ENCODE assay signal across 8 cellular contexts in the genomic region with DNA sequence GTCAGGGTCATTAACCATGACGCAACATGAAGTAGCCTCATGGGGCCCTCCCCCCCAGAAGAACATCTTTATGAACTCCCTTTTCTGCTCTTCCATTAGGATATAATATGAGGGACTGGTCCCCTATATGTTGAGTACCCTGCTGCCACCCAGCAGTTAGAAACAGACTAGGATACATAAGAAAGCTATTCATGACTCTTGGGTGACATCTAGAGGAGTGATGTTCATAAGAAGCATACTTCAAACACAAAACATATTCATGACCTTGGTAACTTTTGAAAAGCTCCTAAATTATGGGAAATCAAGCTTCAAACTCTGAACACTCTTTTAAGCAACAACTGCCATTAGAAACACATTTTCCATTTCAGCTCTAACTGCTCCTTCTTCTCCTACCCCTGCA.
DNase-seq lines count a peak whose midpoint lies in the region; ATAC-seq and TF ChIP-seq lines count a peak whose summit lies in the region.

No MANE protein-coding gene starts in this region.

- no peak for TF ChIP-seq EP300 in esophagus muscularis mucosa (IDR thresholded peaks at IDR 0.05)

- peaks cover 1% of the 10 kb centered on the region for H3K27me3 Mint-ChIP-seq in GM23338 (ENCODE audit: insufficient read depth, low read depth, poor library complexity)
- no peaks in the 10 kb centered on the region for H3K27me3 Mint-ChIP-seq in T-cell

- peak; percentile 49; the same call in 2 of the 3 replicates for ATAC-seq in GM23338
- ATAC-seq in HG02852 (IDR thresholded peaks at IDR 0.05; ENCODE audit: unreplicated experiment) = no peak
- ATAC-seq in T-cell (replicated peaks in 1 of 4) = no peak

- H3K79me2 ChIP-seq in GM23338 (replicated peaks; ENCODE audit: insufficient read depth) (no peaks in the 10 kb centered on the region), hepatocyte (no peaks in the 10 kb centered on the region)

- no peak overlapping the region for H3K27ac Mint-ChIP-seq in GM23338
- H3K27ac Mint-ChIP-seq in T-cell = no peak overlapping the region

- DNase-seq in Ammon's horn (ENCODE audit: low spot score) (peak; percentile 45), GM23338 (ENCODE audit: low spot score) (peak; percentile 61), RWPE1 (ENCODE audit: low spot score) (peak; percentile 0), hepatocyte (ENCODE audit: low spot score) (peak; percentile 26), T-cell (no peak), epidermal melanocyte (ENCODE audit: insufficient read length, low spot score) (no peak), esophagus muscularis mucosa (ENCODE audit: extremely low spot score) (no peak)

- H3K9me3 ChIP-seq in hepatocyte (ENCODE audit: low read depth) (no peaks in the 10 kb centered on the region), esophagus muscularis mucosa (no peaks in the 10 kb centered on the region)

- peak; percentile 48 to 49 for TF ChIP-seq CTCF in GM23338 (conservative IDR thresholded peaks at IDR 0.05; ENCODE audit: low read depth in 2 of 2)
- no peak for TF ChIP-seq CTCF in RWPE1 (conservative IDR thresholded peaks at IDR 0.05; ENCODE audit: low read depth)
- TF ChIP-seq CTCF in hepatocyte (IDR thresholded peaks at IDR 0.05; ENCODE audit: poor library complexity) = peak; percentile 39
- TF ChIP-seq CTCF in esophagus muscularis mucosa (IDR thresholded peaks at IDR 0.05) = peak in 1 of 3 experiments; percentile 7

- H3K9me3 Mint-ChIP-seq in GM23338 (no peaks in the 10 kb centered on the region), T-cell (no peaks in the 10 kb centered on the region)

- H3K4me2 ChIP-seq in GM23338 (no peak overlapping the region), hepatocyte (no peak overlapping the region)

- peaks cover 8% of the 10 kb centered on the region; the same call in 2 of the 3 replicates for H3K36me3 Mint-ChIP-seq in GM23338 (ENCODE audit: low read depth)
- H3K36me3 Mint-ChIP-seq in T-cell = peaks cover 4% of the 10 kb centered on the region

- TF ChIP-seq POLR2A in esophagus muscularis mucosa (IDR thresholded peaks at IDR 0.05; ENCODE audit: low read depth) = no peak

- intact Hi-C loops in esophagus muscularis mucosa (cut with DNase I) = no loop called here

- H3K4me1 ChIP-seq in GM23338 (ENCODE audit: insufficient read depth) = peaks cover 7% of the 10 kb centered on the region; the same call in 1 of the 2 replicates
- H3K4me1 ChIP-seq in hepatocyte (ENCODE audit: insufficient read depth) = no peaks in the 10 kb centered on the region
- peaks cover 0 to 8% (median 2%) of the 10 kb centered on the region in 4 donors for H3K4me1 ChIP-seq in esophagus muscularis mucosa

- H3K4me3 Mint-ChIP-seq in GM23338 = no peak overlapping the region
- H3K4me3 Mint-ChIP-seq in T-cell = no peak overlapping the region

- H2AFZ ChIP-seq in GM23338 (no peak overlapping the region), hepatocyte (no peak overlapping the region)

- H4K20me1 ChIP-seq in GM23338 (replicated peaks; ENCODE audit: insufficient read depth) = no peaks in the 10 kb centered on the region
- H4K20me1 ChIP-seq in hepatocyte (ENCODE audit: insufficient read depth, poor library complexity, severe bottlenecking) = no peaks in the 10 kb centered on the region

- H3K4me3 ChIP-seq in GM23338 (no peak overlapping the region), hepatocyte (no peak overlapping the region), esophagus muscularis mucosa (no peak overlapping the region)

- H3K27ac ChIP-seq in GM23338 (ENCODE audit: low read depth) = no peak overlapping the region
- H3K27ac ChIP-seq in RWPE1 = no peak overlapping the region
- no peak overlapping the region for H3K27ac ChIP-seq in hepatocyte
- no peak overlapping the region for H3K27ac ChIP-seq in esophagus muscularis mucosa (replicated peaks in 1 of 4)

- H3K4me1 Mint-ChIP-seq in GM23338 (peaks cover 22% of the 10 kb centered on the region), T-cell (peaks cover 0 to 29% (median 12%) of the 10 kb centered on the region in 3 donors)

- H3K36me3 ChIP-seq in GM23338 (ENCODE audit: insufficient read depth) = no peaks in the 10 kb centered on the region
- no peaks in the 10 kb centered on the region for H3K36me3 ChIP-seq in hepatocyte (replicated peaks; ENCODE audit: insufficient read depth, low read depth)
- H3K36me3 ChIP-seq in esophagus muscularis mucosa = no peaks in the 10 kb centered on the region

- WGBS in hepatocyte (ENCODE audit: low lambda C conversion rate, missing lambda C conversion rate) = 65% methylated on average over 1 of the region's 1 CpG
- WGBS in esophagus muscularis mucosa = 56% methylated on average over 1 of the region's 1 CpG

- CTCF ChIA-PET in RWPE1 (lab: Yijun Ruan, JAX) (interaction anchor here (0.6 to 0.7 kb wide), 2 partner anchors 180 to 1685 kb away, joined by 3 read pairs; no protein-coding TSS in a partner anchor), T-cell (lab: Charles Lee) (interaction anchor here in 1 of 2 donors (0.7 kb wide), 1 partner anchor 21 kb away, joined by 3 read pairs; no protein-coding TSS in a partner anchor)

- H3F3A ChIP-seq in GM23338 (replicated peaks; ENCODE audit: low read depth) = no peaks in the 10 kb centered on the region

- no peaks in the 10 kb centered on the region for H3K27me3 ChIP-seq in GM23338 (ENCODE audit: insufficient read depth)
- no peaks in the 10 kb centered on the region for H3K27me3 ChIP-seq in hepatocyte
- no peaks in the 10 kb centered on the region for H3K27me3 ChIP-seq in esophagus muscularis mucosa

- H3K9me2 ChIP-seq in GM23338 (ENCODE audit: insufficient read depth) (no peaks in the 10 kb centered on the region), hepatocyte (replicated peaks; ENCODE audit: insufficient read depth) (no peaks in the 10 kb centered on the region)

- POLR2A ChIA-PET in RWPE1 (lab: Yijun Ruan, JAX; ENCODE audit: low non-redundant PET) (no interaction called here), T-cell (lab: Charles Lee) (no interaction called here)

TF ChIP-seq in GM23338, 12 proteins besides CTCF, POLR2A, EP300 and RAD21:
- TF ChIP-seq, protein P1, sequence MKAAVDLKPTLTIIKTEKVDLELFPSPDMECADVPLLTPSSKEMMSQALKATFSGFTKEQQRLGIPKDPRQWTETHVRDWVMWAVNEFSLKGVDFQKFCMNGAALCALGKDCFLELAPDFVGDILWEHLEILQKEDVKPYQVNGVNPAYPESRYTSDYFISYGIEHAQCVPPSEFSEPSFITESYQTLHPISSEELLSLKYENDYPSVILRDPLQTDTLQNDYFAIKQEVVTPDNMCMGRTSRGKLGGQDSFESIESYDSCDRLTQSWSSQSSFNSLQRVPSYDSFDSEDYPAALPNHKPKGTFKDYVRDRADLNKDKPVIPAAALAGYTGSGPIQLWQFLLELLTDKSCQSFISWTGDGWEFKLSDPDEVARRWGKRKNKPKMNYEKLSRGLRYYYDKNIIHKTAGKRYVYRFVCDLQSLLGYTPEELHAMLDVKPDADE (IDR thresholded peaks at IDR 0.05) = no peak
- no peak for TF ChIP-seq ZNF114 (CRISPR knock-in tag; IDR thresholded peaks at IDR 0.05)
- no peak for TF ChIP-seq POLR2AphosphoS5 (IDR thresholded peaks at IDR 0.05; ENCODE audit: low read depth)
- TF ChIP-seq NANOG (IDR thresholded peaks at IDR 0.05; ENCODE audit: borderline replicate concordance) = no peak
TF ChIP-seq in GM23338: peak in this region for 0.

Comparison
In these comparisons a context has a peak if more than half of its experiments do, and no peak if none do; other contexts are left out.
1. DNase-seq: peak in Ammon's horn (single experiment), GM23338 (single experiment), RWPE1 (single experiment) and hepatocyte (single experiment); none in T-cell (0 of 34), epidermal melanocyte (single experiment) and esophagus muscularis mucosa (single experiment).